ENCODE assay signal across 8 cellular contexts in the genomic region with DNA sequence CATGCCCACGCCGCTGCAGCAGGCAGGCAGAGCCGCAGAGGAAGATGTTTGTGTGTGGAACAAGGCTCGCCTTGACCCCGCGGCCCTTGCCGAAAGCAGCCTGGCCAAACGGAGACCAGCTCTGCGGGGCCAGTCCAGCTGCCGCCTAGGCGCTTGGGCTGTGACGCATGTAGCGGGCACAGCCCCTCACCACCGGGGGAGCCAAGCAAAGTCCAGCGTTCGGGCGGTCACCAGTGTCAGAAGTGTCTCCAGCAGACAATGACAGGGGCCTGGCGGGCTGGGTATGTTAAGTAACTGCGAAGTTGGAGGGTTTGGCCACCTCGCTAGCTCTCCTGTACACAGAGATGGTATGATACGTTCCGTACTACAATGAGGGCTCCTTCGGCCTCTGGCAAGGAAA. TPM values are rescaled to one million over a fixed set of nuclear protein-coding genes. Genes with fewer than 3 reads are reported as not detected.
DNase-seq lines count a peak whose midpoint lies in the region; ATAC-seq and TF ChIP-seq lines count a peak whose summit lies in the region.

No MANE protein-coding gene starts in this region.

- no peak for ATAC-seq in CD8-positive, alpha-beta T cell
- ATAC-seq in HG03045 (IDR thresholded peaks at IDR 0.05; ENCODE audit: unreplicated experiment), result no peak

- no peak for TF ChIP-seq CTCF in CD8-positive, alpha-beta T cell (IDR thresholded peaks at IDR 0.05)
- TF ChIP-seq CTCF in Peyer's patch (IDR thresholded peaks at IDR 0.05) (no peak), fibroblast of lung (conservative IDR thresholded peaks at IDR 0.05 in 1 of 2, IDR thresholded peaks at IDR 0.05 in 1 of 2; ENCODE audit: low read depth in 1 of 2, low read length in 2 of 2) (no peak), osteoblast (IDR thresholded peaks at IDR 0.05; ENCODE audit: extremely low read depth, low read depth, low read length) (no peak)

- no peak overlapping the region for H3K27ac ChIP-seq in CD8-positive, alpha-beta T cell (ENCODE audit: low read depth, low read length)
- H3K27ac ChIP-seq in Peyer's patch (peak overlapping the region in 2 of 4 donors; percentile 83 to 95), fibroblast of lung (ENCODE audit: insufficient read depth, low read length) (peak overlapping the region; percentile 67), osteoblast (ENCODE audit: low read depth, low read length) (peak overlapping the region; percentile 10)

- H3K4me1 Mint-ChIP-seq in CD8-positive, alpha-beta T cell (ENCODE audit: low read depth), result peaks cover 25% of the 10 kb centered on the region

- no peaks in the 10 kb centered on the region for H3K9me3 ChIP-seq in CD8-positive, alpha-beta T cell (ENCODE audit: low read length)
- peaks cover 0 to 5% (median 0%) of the 10 kb centered on the region in 4 donors for H3K9me3 ChIP-seq in Peyer's patch
- no peaks in the 10 kb centered on the region for H3K9me3 ChIP-seq in fibroblast of lung (ENCODE audit: control insufficient read depth, insufficient read depth, low read depth, low read length)
- no peaks in the 10 kb centered on the region for H3K9me3 ChIP-seq in osteoblast (ENCODE audit: low read depth, low read length)

- no peaks in the 10 kb centered on the region for H3K36me3 ChIP-seq in CD8-positive, alpha-beta T cell (ENCODE audit: insufficient read depth, low read length)
- no peaks in the 10 kb centered on the region for H3K36me3 ChIP-seq in Peyer's patch
- no peaks in the 10 kb centered on the region for H3K36me3 ChIP-seq in fibroblast of lung (ENCODE audit: control insufficient read depth, insufficient read depth, low read length)
- no peaks in the 10 kb centered on the region for H3K36me3 ChIP-seq in osteoblast (ENCODE audit: insufficient read depth, low read length)

- CTCF ChIA-PET in CD8-positive, alpha-beta T cell (lab: Charles Lee), result no interaction called here

- POLR2A ChIA-PET in CD8-positive, alpha-beta T cell (lab: Charles Lee), result interaction anchor here (0.8 to 1.7 kb wide), 2 partner anchors 449 to 1329 kb away, joined by 3 to 10 read pairs; a partner anchor contains a TSS

- H3K9me3 Mint-ChIP-seq in CD8-positive, alpha-beta T cell, result no peaks in the 10 kb centered on the region

- H2AFZ ChIP-seq in fibroblast of lung (ENCODE audit: low read length) (peak overlapping the region; percentile 41), osteoblast (ENCODE audit: low read length) (peak overlapping the region; percentile 74)

- TF ChIP-seq POLR2A in Peyer's patch (IDR thresholded peaks at IDR 0.05), result no peak

- no peaks in the 10 kb centered on the region for H3K27me3 Mint-ChIP-seq in CD8-positive, alpha-beta T cell (ENCODE audit: low read depth)

- intact Hi-C loops in CD8-positive, alpha-beta T cell (cut with DNase I, micrococcal nuclease), result no loop called here

- peak overlapping the region; percentile 55 for H3K9ac ChIP-seq in fibroblast of lung (ENCODE audit: insufficient read depth, low read length)

- H3K36me3 Mint-ChIP-seq in CD8-positive, alpha-beta T cell, result peaks cover 2% of the 10 kb centered on the region

- H3K4me1 ChIP-seq in CD8-positive, alpha-beta T cell (ENCODE audit: insufficient read depth, low read length), result peaks cover 11% of the 10 kb centered on the region
- peaks cover 0 to 7% (median 0%) of the 10 kb centered on the region in 4 donors for H3K4me1 ChIP-seq in Peyer's patch
- no peaks in the 10 kb centered on the region for H3K4me1 ChIP-seq in fibroblast of lung (ENCODE audit: control insufficient read depth, extremely low read depth, insufficient read depth, low read length)
- H3K4me1 ChIP-seq in osteoblast (ENCODE audit: insufficient read depth, low read length), result peaks cover 12% of the 10 kb centered on the region

- no peaks in the 10 kb centered on the region for H3K79me2 ChIP-seq in fibroblast of lung (ENCODE audit: control insufficient read depth, insufficient read depth, low read length)
- peaks cover 5% of the 10 kb centered on the region for H3K79me2 ChIP-seq in osteoblast (ENCODE audit: insufficient read depth, low read length)

- no peaks in the 10 kb centered on the region for H4K20me1 ChIP-seq in fibroblast of lung (ENCODE audit: control insufficient read depth, extremely low read depth, insufficient read depth, low read length)
- peaks cover 3% of the 10 kb centered on the region for H4K20me1 ChIP-seq in osteoblast (ENCODE audit: insufficient read depth, low read length)

- peak overlapping the region; percentile 78 for H3K4me2 ChIP-seq in fibroblast of lung (ENCODE audit: extremely low read depth, insufficient read depth, low read length)
- H3K4me2 ChIP-seq in osteoblast (ENCODE audit: insufficient read depth, low read length), result peak overlapping the region; percentile 73

- H3K27ac Mint-ChIP-seq in CD8-positive, alpha-beta T cell, result peak overlapping the region; percentile 69

- DNase-seq in CD8-positive, alpha-beta T cell, result no peak
- DNase-seq in Peyer's patch (peak in 2 of 3 donors; percentile 49 to 51), fibroblast of lung (ENCODE audit: low read depth in 2 of 2) (peak; percentile 8), osteoblast (ENCODE audit: insufficient read length, low spot score, missing footprints) (peak; percentile 70), SIG-M5 treated with dmso at 0.1 percent for 504 hours (lab: John Stamatoyannopoulos, UW; ENCODE audit: unreplicated experiment) (no peak), NCI-H1436 (lab: John Stamatoyannopoulos, UW) (no peak)
- DNase-seq in central memory CD4-positive, alpha-beta T cell, result no peak

- H3K4me3 Mint-ChIP-seq in CD8-positive, alpha-beta T cell, result peak overlapping the region; percentile 92

- peak overlapping the region; percentile 54 for H3K4me3 ChIP-seq in CD8-positive, alpha-beta T cell (ENCODE audit: low read depth, low read length)
- H3K4me3 ChIP-seq in Peyer's patch, result peak overlapping the region; percentile 44 to 73 (median 67)
- peak overlapping the region; percentile 44 to 68 (median 60) for H3K4me3 ChIP-seq in fibroblast of lung (replicated peaks in 1 of 4; ENCODE audit: control extremely low read depth in 1 of 4, insufficient read depth in 1 of 4, low read depth in 3 of 4, low read length in 4 of 4)
- peak overlapping the region; percentile 77 for H3K4me3 ChIP-seq in osteoblast (ENCODE audit: insufficient read depth, low read length)

- H3K27me3 ChIP-seq in CD8-positive, alpha-beta T cell (ENCODE audit: insufficient read depth, low read length), result no peaks in the 10 kb centered on the region
- H3K27me3 ChIP-seq in Peyer's patch, result no peaks in the 10 kb centered on the region
- H3K27me3 ChIP-seq in fibroblast of lung (ENCODE audit: control insufficient read depth, insufficient read depth, low read length), result no peaks in the 10 kb centered on the region
- H3K27me3 ChIP-seq in osteoblast (ENCODE audit: insufficient read depth, low read length), result no peaks in the 10 kb centered on the region

RNA-seq across cellular contexts. Expression of a gene that starts 1.3 kb away (rescaled TPM):
- total RNA-seq in CD8-positive, alpha-beta T cell, result 1 to 10 TPM; 2.3 to 2.7 TPM
- total RNA-seq in Peyer's patch (1 to 10 TPM; 2.8 to 7.3 (median 6.2) TPM), fibroblast of lung (1.5 and 1.7 TPM in 2 replicates), osteoblast (2.4 and 2.5 TPM in 2 replicates)
- polyA plus RNA-seq in fibroblast of lung, result 0.95 and 1.0 TPM in 2 replicates
- 1.0 and 1.4 TPM in 2 replicates for polyA plus RNA-seq in fibroblast of lung (2012)
- 3.1 and 3.6 TPM in 2 replicates for polyA minus RNA-seq in fibroblast of lung (ENCODE audit: low replicate concordance)

RNA-seq across cellular contexts. Expression of a gene that starts 26.2 kb away (rescaled TPM):
- total RNA-seq in CD8-positive, alpha-beta T cell, result not detected
- total RNA-seq in Peyer's patch, result not detected
- not detected in 2 replicates for total RNA-seq in fibroblast of lung
- not detected in 2 replicates for polyA plus RNA-seq in fibroblast of lung
- not detected in 2 replicates for polyA plus RNA-seq in fibroblast of lung (2012)
- not detected in 2 replicates for polyA minus RNA-seq in fibroblast of lung (ENCODE audit: low replicate concordance)
- 0.29 TPM in 1 of 2 replicates, not detected in the other for total RNA-seq in osteoblast

Comparison
In these comparisons a context has a peak if more than half of its experiments do, and no peak if none do; other contexts are left out.
1. DNase-seq: peak in Peyer's patch (2 of 3), fibroblast of lung (2 of 2) and osteoblast (single experiment); none in CD8-positive, alpha-beta T cell (0 of 7), central memory CD4-positive, alpha-beta T cell (single experiment), SIG-M5 treated with dmso at 0.1 percent for 504 hours (single experiment) and NCI-H1436 (single experiment).
2. Peak in every context shown above with its lines, with median percentiles within 50 percentile points of each other: H3K4me3 ChIP-seq.